17 cellular contexts compared by ENCODE assay signal in the genomic region with DNA sequence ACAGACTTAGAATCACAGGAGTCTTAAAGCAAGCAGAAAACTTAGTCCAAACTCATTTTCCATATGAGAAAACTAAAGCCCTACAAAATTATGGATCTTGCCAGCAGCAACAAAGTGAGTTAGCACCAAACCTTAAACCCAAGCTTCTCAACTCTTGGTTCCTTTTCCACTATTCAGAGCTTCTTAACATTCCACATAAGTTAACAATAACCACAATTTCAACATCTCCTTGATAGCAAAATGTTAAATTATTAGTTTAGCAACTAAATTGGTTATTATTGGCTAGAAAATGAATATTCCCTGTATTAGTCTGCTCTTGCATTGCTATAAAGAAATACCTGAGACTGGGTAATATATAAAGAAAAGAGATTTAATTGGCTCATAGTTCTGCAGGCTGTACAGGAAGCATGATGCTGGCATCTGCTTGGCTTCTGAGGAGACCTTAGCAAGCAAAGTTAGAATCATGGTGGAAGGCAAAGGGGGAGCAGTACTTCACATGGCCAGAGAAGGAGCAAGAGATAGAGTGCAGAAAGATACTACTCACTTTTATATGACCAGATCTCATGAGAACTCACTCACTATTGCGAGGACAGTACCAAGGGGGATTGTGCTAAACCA. TPM values are rescaled to one million over a fixed set of nuclear protein-coding genes. Genes with fewer than 3 reads are reported as not detected.
DNase-seq lines count a peak whose midpoint lies in the region; ATAC-seq and TF ChIP-seq lines count a peak whose summit lies in the region.
"Had no signal": no experiment of that assay in that cellular context is flagged by ENCODE, and none has a peak within 500 bp of the region (broad histone marks: within the 10 kb centered on the region; RNA-seq: fewer than 3 reads in every experiment).

No MANE protein-coding gene starts in this region.

- DNase-seq in EH (ENCODE audit: low read depth), result peak; percentile 76
- DNase-seq in HFFc6, result peak; percentile 77
- DNase-seq in brain microvascular endothelial cell, result peak; percentile 66
- DNase-seq in osteoblast (ENCODE audit: insufficient read length, low spot score, missing footprints), result no peak
- DNase-seq: activated CD4-positive, alpha-beta T cell treated with anti-CD3 and anti-CD28 coated beads for 48 hours; CD8-positive, alpha-beta memory T cell; heart right ventricle; kidney glomerular epithelial cell; MG63; NCI-H2107; pancreas had no signal

- peak overlapping the region; percentile 32 for H3K4me2 ChIP-seq in osteoblast (ENCODE audit: insufficient read depth, low read length)

- H3K4me3 ChIP-seq in brain microvascular endothelial cell (ENCODE audit: low read depth, low read length), result no peak overlapping the region
- H3K4me3 ChIP-seq in osteoblast (ENCODE audit: insufficient read depth, low read length), result no peak overlapping the region
- H3K4me3 ChIP-seq: heart right ventricle, MG63, pancreas had no signal

- peaks cover 8% of the 10 kb centered on the region for H3K36me3 Mint-ChIP-seq in HFFc6 (ENCODE audit: low read depth)

- peaks cover 2% of the 10 kb centered on the region for H3K9me3 ChIP-seq in osteoblast (ENCODE audit: low read depth, low read length)
- H3K9me3 ChIP-seq: MG63, pancreas had no signal

- H3K27me3 ChIP-seq in brain microvascular endothelial cell (replicated peaks), result no peaks in the 10 kb centered on the region
- H3K27me3 ChIP-seq in osteoblast (ENCODE audit: insufficient read depth, low read length), result no peaks in the 10 kb centered on the region
- H3K27me3 ChIP-seq: pancreas had no signal

- H2AFZ ChIP-seq in osteoblast (ENCODE audit: low read length), result no peak overlapping the region

- no peak overlapping the region for H3K27ac Mint-ChIP-seq in HFFc6
- H3K27ac Mint-ChIP-seq: activated naive CD4-positive, alpha-beta T cell treated with anti-CD3 and anti-CD28 coated beads, Interleukin-2, amount 50 U/mL, for 72 hours; CD8-positive, alpha-beta memory T cell had no signal

- H3K27ac ChIP-seq in brain microvascular endothelial cell (no peak overlapping the region), osteoblast (ENCODE audit: low read depth, low read length) (peak overlapping the region; percentile 63)
- H3K27ac ChIP-seq: heart right ventricle, pancreas had no signal

- no peak overlapping the region for H3K4me3 Mint-ChIP-seq in HFFc6
- H3K4me3 Mint-ChIP-seq: CD8-positive, alpha-beta memory T cell had no signal

- H4K20me1 ChIP-seq in osteoblast (ENCODE audit: insufficient read depth, low read length), result no peaks in the 10 kb centered on the region

- no peaks in the 10 kb centered on the region for H3K79me2 ChIP-seq in osteoblast (ENCODE audit: insufficient read depth, low read length)

- TF ChIP-seq CTCF in HFFc6 (IDR thresholded peaks at IDR 0.05) (peak; percentile 57), brain microvascular endothelial cell (IDR thresholded peaks at IDR 0.05; ENCODE audit: low read depth, low read length, missing control alignments) (peak; percentile 50), osteoblast (IDR thresholded peaks at IDR 0.05; ENCODE audit: extremely low read depth, low read depth, low read length) (peak; percentile 43)

- peaks cover 12% of the 10 kb centered on the region; the same call in 1 of the 2 replicates for H3K9me3 Mint-ChIP-seq in HFFc6

- peaks cover 17% of the 10 kb centered on the region for H3K4me1 ChIP-seq in osteoblast (ENCODE audit: insufficient read depth, low read length)
- H3K4me1 ChIP-seq: heart right ventricle, pancreas had no signal

- peaks cover 30% of the 10 kb centered on the region for H3K4me1 Mint-ChIP-seq in HFFc6 (ENCODE audit: low read depth)
- H3K4me1 Mint-ChIP-seq: CD8-positive, alpha-beta memory T cell had no signal

- ATAC-seq in GM19463 (IDR thresholded peaks at IDR 0.05; ENCODE audit: unreplicated experiment) (no peak), GM18909 (IDR thresholded peaks at IDR 0.05; ENCODE audit: poor library complexity, unreplicated experiment) (no peak), HG03565 (IDR thresholded peaks at IDR 0.05; ENCODE audit: unreplicated experiment) (no peak)
- ATAC-seq: activated naive CD4-positive, alpha-beta T cell treated with anti-CD3 and anti-CD28 coated beads, Interleukin-2, amount 50 U/mL, for 72 hours; heart right ventricle; pancreas had no signal

- H3K36me3 ChIP-seq in brain microvascular endothelial cell (replicated peaks) (no peaks in the 10 kb centered on the region), osteoblast (ENCODE audit: insufficient read depth, low read length) (no peaks in the 10 kb centered on the region)
- H3K36me3 ChIP-seq: heart right ventricle, MG63, pancreas had no signal

- in situ Hi-C loops in brain microvascular endothelial cell (cut with HindIII; ENCODE audit: low pct_ligation_motif_present, low sequenced_read_pairs), result no loop called here

- peaks cover 21% of the 10 kb centered on the region for H3K27me3 Mint-ChIP-seq in HFFc6 (ENCODE audit: insufficient read depth)

RNA-seq across cellular contexts. Expression of a gene that starts 26.2 kb away (rescaled TPM):
- 10 to 100 TPM; 24.4 to 32.7 (median 27.8) TPM for total RNA-seq in HFFc6 (2021; fragmentation: NEBNext Ultra II Directional; extraction: Animal tissue kit (Norgen Biotek cat#: 25700))
- total RNA-seq in osteoblast, result 33.6 and 38.4 TPM in 2 replicates

RNA-seq across cellular contexts. Expression of a gene that starts 58.1 kb away (rescaled TPM):
- under 1 TPM in 5 of 6 experiments, not detected in 1; 0.18 to 0.58 (median 0.52) TPM for total RNA-seq in HFFc6 (2021; fragmentation: NEBNext Ultra II Directional; extraction: Animal tissue kit (Norgen Biotek cat#: 25700))
- total RNA-seq in osteoblast, result 7.2 and 9.7 TPM in 2 replicates
- total RNA-seq: CD8-positive, alpha-beta memory T cell; endothelial cell of umbilical vein; T-helper 2 cell treated with Interferon-gamma antibody and Interleukin-4, amounts not matched to agents 100 ng/mL and 5 ng/mL, for 36 hours had no signal

RNA-seq across cellular contexts. Expression of a gene that starts 58.2 kb away (rescaled TPM):
- total RNA-seq in HFFc6 (2021; fragmentation: NEBNext Ultra II Directional; extraction: Animal tissue kit (Norgen Biotek cat#: 25700)), result 1 to 10 TPM in 3 of 6 experiments, under 1 TPM in 1, not detected in 2; 0.85 to 1.6 (median 1.1) TPM
- total RNA-seq in osteoblast, result 8.3 and 12.1 TPM in 2 replicates
- total RNA-seq: activated naive CD4-positive, alpha-beta T cell treated with anti-CD3 and anti-CD28 coated beads, Interleukin-2, amount 50 U/mL, for 72 hours; CD8-positive, alpha-beta memory T cell; T-helper 2 cell treated with Interferon-gamma antibody and Interleukin-4, amounts not matched to agents 100 ng/mL and 5 ng/mL, for 36 hours had no signal
